33 cellular contexts compared by ENCODE assay signal in the genomic region with DNA sequence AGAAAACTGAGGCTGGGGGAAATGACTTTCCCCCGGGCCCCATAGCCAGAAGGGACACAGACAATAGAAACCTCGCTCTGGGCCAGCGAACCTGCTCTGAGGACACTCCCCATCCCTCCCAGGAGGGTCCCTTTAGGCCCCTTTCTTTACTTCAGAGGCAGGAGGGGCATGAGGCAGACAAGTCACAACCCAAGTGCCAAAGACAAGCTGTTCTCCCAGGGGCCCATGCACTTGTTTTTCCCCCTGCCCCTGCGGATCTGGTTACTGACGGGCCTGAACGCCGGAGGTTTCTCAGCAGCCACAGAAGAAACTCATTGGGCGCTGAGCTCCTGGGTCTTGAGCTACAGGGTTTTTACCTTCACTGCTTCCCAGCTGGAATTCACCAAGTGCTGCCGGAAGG. TPM values are rescaled to one million over a fixed set of nuclear protein-coding genes. Genes with fewer than 3 reads are reported as not detected.
"Had no signal": no experiment of that assay in that cellular context is flagged by ENCODE, and none has a peak within 500 bp of the region (broad histone marks: within the 10 kb centered on the region; RNA-seq: fewer than 3 reads in every experiment).

No MANE protein-coding gene starts in this region.

- H3K27me3 ChIP-seq: neural progenitor cell, ovary, tibial nerve, uterus had no signal

- H3K4me3 Mint-ChIP-seq: immature natural killer cell; mesothelial cell of epicardium; naive B cell; natural killer cell; nephron progenitor cell; neural progenitor cell; stimulated activated effector memory CD8-positive, alpha-beta T cell treated with anti-CD3 and anti-CD28 coated beads, Interleukin-12 subunit alpha, Interleukin-12 subunit beta, amount 100 ng/mL, for 72 hours; stimulated activated naive CD8-positive, alpha-beta T cell treated with anti-CD3 and anti-CD28 coated beads, Interleukin-15, amount 100 ng/mL, for 72 hours; type B pancreatic cell had no signal

- H3K4me1 Mint-ChIP-seq: mesothelial cell of epicardium; naive B cell; natural killer cell; stimulated activated effector memory CD8-positive, alpha-beta T cell treated with anti-CD3 and anti-CD28 coated beads, Interleukin-12 subunit alpha, Interleukin-12 subunit beta, amount 100 ng/mL, for 72 hours had no signal

- H3K27ac Mint-ChIP-seq: immature natural killer cell; mesothelial cell of epicardium; natural killer cell; nephron progenitor cell; neural progenitor cell; progenitor cell of endocrine pancreas; stimulated activated effector memory CD8-positive, alpha-beta T cell treated with anti-CD3 and anti-CD28 coated beads, Interleukin-12 subunit alpha, Interleukin-12 subunit beta, amount 100 ng/mL, for 72 hours; type B pancreatic cell had no signal

- DNase-seq: hypothalamus; immature natural killer cell; kidney; left colon; left ventricle myocardium inferior; mesendoderm; naive B cell; natural killer cell; nephron progenitor cell; ovary; retina; right cardiac atrium; small intestine; spleen; stimulated activated CD4-positive, alpha-beta T cell treated with anti-CD3 and anti-CD28 coated beads, Interleukin-4, amount 100 ng/mL, for 24 hours; stimulated activated naive CD4-positive, alpha-beta T cell treated with Interleukin-2 at 50 U/mL for 16 hours; stimulated activated naive CD8-positive, alpha-beta T cell treated with anti-CD3 and anti-CD28 coated beads, Interleukin-15, amount 100 ng/mL, for 72 hours; substantia nigra; uterus had no signal

- H3K27ac ChIP-seq: left ventricle myocardium inferior, neural progenitor cell, ovary, spleen, tibial nerve, uterus had no signal

- ATAC-seq: left colon; natural killer cell; right cardiac atrium; sciatic nerve; stimulated activated effector memory CD8-positive, alpha-beta T cell treated with anti-CD3 and anti-CD28 coated beads, Interleukin-12 subunit alpha, Interleukin-12 subunit beta, amount 100 ng/mL, for 72 hours; stimulated activated naive CD8-positive, alpha-beta T cell treated with anti-CD3 and anti-CD28 coated beads, Interleukin-15, amount 100 ng/mL, for 72 hours had no signal

- H3K4me3 ChIP-seq: left ventricle myocardium inferior, lung, neural progenitor cell, ovary, spleen, tibial nerve, uterus had no signal

- H3K9me3 ChIP-seq: ovary, uterus had no signal

- H2AFZ ChIP-seq: neural progenitor cell had no signal

- H3K36me3 ChIP-seq: left ventricle myocardium inferior, neural progenitor cell, ovary, spleen, tibial nerve, uterus had no signal

- FAIRE-seq: islet of Langerhans, kidney, small intestine had no signal

- H3K36me3 Mint-ChIP-seq: natural killer cell; stimulated activated effector memory CD8-positive, alpha-beta T cell treated with anti-CD3 and anti-CD28 coated beads, Interleukin-12 subunit alpha, Interleukin-12 subunit beta, amount 100 ng/mL, for 72 hours; type B pancreatic cell had no signal

- H3K27me3 Mint-ChIP-seq: progenitor cell of endocrine pancreas; stimulated activated naive CD8-positive, alpha-beta T cell treated with anti-CD3 and anti-CD28 coated beads, Interleukin-15, amount 100 ng/mL, for 72 hours had no signal

- H3K9ac ChIP-seq: neural progenitor cell had no signal

- H3K4me2 ChIP-seq: neural progenitor cell had no signal

- H3K4me1 ChIP-seq: left ventricle myocardium inferior, spleen, tibial nerve, uterus had no signal

RNA-seq across cellular contexts. Expression of gene PGPEP1L, which starts 9.8 kb away (rescaled TPM):
- total RNA-seq: left colon, lower leg skin, mesothelial cell of epicardium, mononuclear cell, natural killer cell, omental fat pad, ovary, progenitor cell of endocrine pancreas, sciatic nerve, spleen, temporal lobe, tibial nerve, ureter had no signal
- polyA plus RNA-seq: immature natural killer cell, lung had no signal
